ENCODE assay signal across 16 cellular contexts in genomic region chr16:3085868-3086595, GRCh38. TPM values are rescaled to one million over a fixed set of nuclear protein-coding genes. Genes with fewer than 3 reads are reported as not detected.
DNase-seq lines count a peak whose midpoint lies in the region; ATAC-seq and TF ChIP-seq lines count a peak whose summit lies in the region.
"Had no signal": no experiment of that assay in that cellular context is flagged by ENCODE, and none has a peak within 500 bp of the region (broad histone marks: within the 10 kb centered on the region; RNA-seq: fewer than 3 reads in every experiment).

No MANE protein-coding gene starts in this region.

- no peaks in the 10 kb centered on the region for H3K27me3 Mint-ChIP-seq in activated CD4-positive, alpha-beta memory T cell treated with anti-CD3 and anti-CD28 coated beads for 36 hours
- H3K27me3 Mint-ChIP-seq in activated CD4-positive, alpha-beta memory T cell treated with anti-CD3 and anti-CD28 coated beads, Interleukin-2, amount 10 ng/mL, durations not matched to agents 7 days and 5 days: no peaks in the 10 kb centered on the region
- H3K27me3 Mint-ChIP-seq in T-cell (no peaks in the 10 kb centered on the region), immature natural killer cell (ENCODE audit: low read depth in 3 of 3) (no peaks in the 10 kb centered on the region)

- in situ Hi-C loops in gastrocnemius medialis (cut with MboI; ENCODE audit: low sequenced_read_pairs in 4 of 4): no loop called here

- peaks cover 0 to 4% of the 10 kb centered on the region in 2 donors for H3K4me1 ChIP-seq in gastrocnemius medialis
- H3K4me1 ChIP-seq: prostate gland had no signal

- no peak for ATAC-seq in T-cell (replicated peaks in 1 of 4)
- no peak for ATAC-seq in gastrocnemius medialis
- no peak for ATAC-seq in GM21528 (IDR thresholded peaks at IDR 0.05; ENCODE audit: low FRiP score, unreplicated experiment)

- H3K9me3 Mint-ChIP-seq in activated CD4-positive, alpha-beta memory T cell treated with anti-CD3 and anti-CD28 coated beads for 36 hours: peaks cover 3% of the 10 kb centered on the region
- H3K9me3 Mint-ChIP-seq in activated CD4-positive, alpha-beta memory T cell treated with anti-CD3 and anti-CD28 coated beads, Interleukin-2, amount 10 ng/mL, durations not matched to agents 7 days and 5 days: peaks cover 2% of the 10 kb centered on the region
- H3K9me3 Mint-ChIP-seq in T-cell: no peaks in the 10 kb centered on the region
- no peaks in the 10 kb centered on the region for H3K9me3 Mint-ChIP-seq in immature natural killer cell

- no peak for TF ChIP-seq POLR2A in gastrocnemius medialis (IDR thresholded peaks at IDR 0.05)

- no peak for DNase-seq in activated CD4-positive, alpha-beta memory T cell treated with anti-CD3 and anti-CD28 coated beads for 36 hours
- DNase-seq in activated CD4-positive, alpha-beta memory T cell treated with anti-CD3 and anti-CD28 coated beads, Interleukin-2, amount 10 ng/mL, durations not matched to agents 7 days and 5 days: no peak
- DNase-seq in T-cell: no peak
- no peak for DNase-seq in immature natural killer cell
- DNase-seq in gastrocnemius medialis: no peak
- no peak for DNase-seq in NCI-H345 (lab: John Stamatoyannopoulos, UW)
- DNase-seq in islet precursor cell: no peak
- DNase-seq: activated CD4-positive, CD25-positive, alpha-beta regulatory T cell treated with anti-CD3 and anti-CD28 coated beads, Interleukin-2, amount 50 U/mL, for 72 hours; midbrain; NCI-H187 treated with DMSO at 0.1 percent for 48 hours; NCI-H524; stimulated activated CD4-positive, alpha-beta T cell treated with anti-CD3 and anti-CD28 coated beads, Interleukin-4, amount 100 ng/mL, for 1 hour had no signal

- peak overlapping the region; percentile 39 to 71 (median 68) for H3K27ac ChIP-seq in gastrocnemius medialis
- H3K27ac ChIP-seq: prostate gland had no signal

- H3K4me3 ChIP-seq in gastrocnemius medialis: peak overlapping the region in 3 of 4 donors; percentile 18 to 44 (median 28)
- H3K4me3 ChIP-seq: prostate gland had no signal

- H3K4me3 Mint-ChIP-seq in activated CD4-positive, alpha-beta memory T cell treated with anti-CD3 and anti-CD28 coated beads for 36 hours: no peak overlapping the region
- H3K4me3 Mint-ChIP-seq in activated CD4-positive, alpha-beta memory T cell treated with anti-CD3 and anti-CD28 coated beads, Interleukin-2, amount 10 ng/mL, durations not matched to agents 7 days and 5 days: no peak overlapping the region
- peak overlapping the region; percentile 65 to 67 (median 66) for H3K4me3 Mint-ChIP-seq in T-cell
- peak overlapping the region; percentile 67 to 87 (median 75) for H3K4me3 Mint-ChIP-seq in immature natural killer cell

- intact Hi-C loops in activated CD4-positive, alpha-beta memory T cell treated with anti-CD3 and anti-CD28 coated beads for 36 hours (cut with micrococcal nuclease): no loop called here
- intact Hi-C loops in gastrocnemius medialis (cut with DNase I; ENCODE audit: low total_unique reads): no loop called here

- H3K4me1 Mint-ChIP-seq in activated CD4-positive, alpha-beta memory T cell treated with anti-CD3 and anti-CD28 coated beads for 36 hours (ENCODE audit: low read depth): peaks cover 43% of the 10 kb centered on the region
- H3K4me1 Mint-ChIP-seq in activated CD4-positive, alpha-beta memory T cell treated with anti-CD3 and anti-CD28 coated beads, Interleukin-2, amount 10 ng/mL, durations not matched to agents 7 days and 5 days: peaks cover 42% of the 10 kb centered on the region
- peaks cover 37 to 62% (median 58%) of the 10 kb centered on the region in 3 donors for H3K4me1 Mint-ChIP-seq in T-cell
- H3K4me1 Mint-ChIP-seq in immature natural killer cell: peaks cover 60 to 66% of the 10 kb centered on the region in 2 donors

- H3K27me3 ChIP-seq in gastrocnemius medialis: no peaks in the 10 kb centered on the region

- no peaks in the 10 kb centered on the region for H3K36me3 ChIP-seq in gastrocnemius medialis
- H3K36me3 ChIP-seq: prostate gland had no signal

- no peak for TF ChIP-seq CTCF in gastrocnemius medialis (IDR thresholded peaks at IDR 0.05 in 4 of 5, conservative IDR thresholded peaks at IDR 0.05 in 1 of 5)

- H3K36me3 Mint-ChIP-seq in activated CD4-positive, alpha-beta memory T cell treated with anti-CD3 and anti-CD28 coated beads for 36 hours: peaks cover 5% of the 10 kb centered on the region
- H3K36me3 Mint-ChIP-seq in activated CD4-positive, alpha-beta memory T cell treated with anti-CD3 and anti-CD28 coated beads, Interleukin-2, amount 10 ng/mL, durations not matched to agents 7 days and 5 days (ENCODE audit: low read depth): peaks cover 4% of the 10 kb centered on the region
- H3K36me3 Mint-ChIP-seq in T-cell (peaks cover under 1% of the 10 kb centered on the region), immature natural killer cell (peaks cover 0 to 3% (median 0%) of the 10 kb centered on the region in 3 donors)

- CTCF ChIA-PET in activated CD4-positive, alpha-beta memory T cell treated with anti-CD3 and anti-CD28 coated beads for 36 hours (lab: Charles Lee): interaction anchor here (1.3 to 1.4 kb wide), 2 partner anchors 11 to 28 kb away, joined by 3 to 7 read pairs; no protein-coding TSS in a partner anchor
- CTCF ChIA-PET in activated CD4-positive, alpha-beta memory T cell treated with anti-CD3 and anti-CD28 coated beads, Interleukin-2, amount 10 ng/mL, durations not matched to agents 7 days and 5 days (lab: Charles Lee): interaction anchor here (1.1 to 3.8 kb wide), 3 partner anchors 10 to 44 kb away, joined by 3 to 16 read pairs (median 10); no protein-coding TSS in a partner anchor
- CTCF ChIA-PET in T-cell (lab: Charles Lee): no interaction called here

- no peaks in the 10 kb centered on the region for H3K9me3 ChIP-seq in gastrocnemius medialis
- H3K9me3 ChIP-seq: prostate gland had no signal

- POLR2A ChIA-PET in activated CD4-positive, alpha-beta memory T cell treated with anti-CD3 and anti-CD28 coated beads for 36 hours (lab: Charles Lee): interaction anchor here (1.1 kb wide), 1 partner anchor 8 kb away, joined by 3 read pairs; no protein-coding TSS in a partner anchor
- POLR2A ChIA-PET in activated CD4-positive, alpha-beta memory T cell treated with anti-CD3 and anti-CD28 coated beads, Interleukin-2, amount 10 ng/mL, durations not matched to agents 7 days and 5 days (lab: Charles Lee): interaction anchor here (1.6 to 3.5 kb wide), 3 partner anchors 9 to 20 kb away, joined by 3 to 26 read pairs (median 4); partner anchors contain the start of gene IL32
- POLR2A ChIA-PET in T-cell (lab: Charles Lee): interaction anchor here in 1 of 2 donors (1.0 kb wide), 1 partner anchor 17 kb away, joined by 4 read pairs; no protein-coding TSS in a partner anchor

- peak overlapping the region; percentile 30 for H3K27ac Mint-ChIP-seq in activated CD4-positive, alpha-beta memory T cell treated with anti-CD3 and anti-CD28 coated beads for 36 hours
- no peak overlapping the region for H3K27ac Mint-ChIP-seq in activated CD4-positive, alpha-beta memory T cell treated with anti-CD3 and anti-CD28 coated beads, Interleukin-2, amount 10 ng/mL, durations not matched to agents 7 days and 5 days
- peak overlapping the region; percentile 76 to 85 for H3K27ac Mint-ChIP-seq in T-cell
- H3K27ac Mint-ChIP-seq in immature natural killer cell: peak overlapping the region; percentile 68 to 91 (median 77)

RNA-seq across cellular contexts. Expression of gene ZSCAN10, which starts 13.1 kb away (rescaled TPM):
- under 1 TPM in 1 of 2 experiments, not detected in 1; 0.19 TPM for total RNA-seq in activated CD4-positive, alpha-beta memory T cell treated with anti-CD3 and anti-CD28 coated beads for 36 hours
- under 1 TPM in 1 of 2 experiments, not detected in 1; 0.15 TPM for total RNA-seq in activated CD4-positive, alpha-beta memory T cell treated with anti-CD3 and anti-CD28 coated beads, Interleukin-2, amount 10 ng/mL, durations not matched to agents 7 days and 5 days
- total RNA-seq in T-cell (under 1 TPM in 4 of 5 donors, not detected in 1; 0.19 to 0.64 (median 0.39) TPM), gastrocnemius medialis (not detected)
- polyA plus RNA-seq in immature natural killer cell: under 1 TPM in 1 of 3 donors, not detected in 2; 0.13 TPM
- total RNA-seq: A673, HT1080 had no signal

RNA-seq across cellular contexts. Expression of gene IL32, which starts 20.6 kb away (rescaled TPM):
- 1,000 to 10,000 TPM; 2,504 to 2,532 TPM for total RNA-seq in activated CD4-positive, alpha-beta memory T cell treated with anti-CD3 and anti-CD28 coated beads for 36 hours
- total RNA-seq in activated CD4-positive, alpha-beta memory T cell treated with anti-CD3 and anti-CD28 coated beads, Interleukin-2, amount 10 ng/mL, durations not matched to agents 7 days and 5 days: 1,000 to 10,000 TPM; 4,131 to 4,213 TPM
- total RNA-seq in T-cell: 1,000 to 10,000 TPM in 2 of 5 donors, 100 to 1,000 TPM in 3; 736 to 1,200 (median 999) TPM
- 1,000 to 10,000 TPM in 1 of 3 donors, 100 to 1,000 TPM in 2; 878 to 1,331 (median 944) TPM for polyA plus RNA-seq in immature natural killer cell
- total RNA-seq in gastrocnemius medialis: 10 to 100 TPM; 45.4 to 79.0 (median 54.6) TPM

RNA-seq across cellular contexts. Expression of gene ZNF205, which starts 26.4 kb away (rescaled TPM):
- total RNA-seq in activated CD4-positive, alpha-beta memory T cell treated with anti-CD3 and anti-CD28 coated beads for 36 hours: under 1 TPM in 1 of 2 experiments, not detected in 1; 0.21 TPM
- not detected for total RNA-seq in activated CD4-positive, alpha-beta memory T cell treated with anti-CD3 and anti-CD28 coated beads, Interleukin-2, amount 10 ng/mL, durations not matched to agents 7 days and 5 days
- under 1 TPM in 1 of 5 donors, not detected in 4; 0.38 TPM for total RNA-seq in T-cell
- polyA plus RNA-seq in immature natural killer cell: under 1 TPM in 1 of 3 donors, not detected in 2; 0.13 TPM
- 10 to 100 TPM in 1 of 4 donors, 1 to 10 TPM in 3; 4.8 to 10.8 (median 6.1) TPM for total RNA-seq in gastrocnemius medialis

RNA-seq across cellular contexts. Expression of gene MMP25, which starts 39.7 kb away (rescaled TPM):
- 1 to 10 TPM; 2.2 TPM for total RNA-seq in activated CD4-positive, alpha-beta memory T cell treated with anti-CD3 and anti-CD28 coated beads for 36 hours
- total RNA-seq in activated CD4-positive, alpha-beta memory T cell treated with anti-CD3 and anti-CD28 coated beads, Interleukin-2, amount 10 ng/mL, durations not matched to agents 7 days and 5 days: 100 to 1,000 TPM; 112 to 117 TPM
- total RNA-seq in T-cell (1 to 10 TPM; 1.6 to 9.6 (median 4.1) TPM), gastrocnemius medialis (under 1 TPM in 3 of 4 donors, not detected in 1; 0.15 to 0.75 (median 0.58) TPM)
- polyA plus RNA-seq in immature natural killer cell: 1 to 10 TPM in 1 of 3 donors, under 1 TPM in 2; 0.19 to 2.2 (median 0.73) TPM

RNA-seq across cellular contexts. Expression of gene ZNF213, which starts 48.8 kb away (rescaled TPM):
- total RNA-seq in activated CD4-positive, alpha-beta memory T cell treated with anti-CD3 and anti-CD28 coated beads for 36 hours: 1 to 10 TPM; 9.0 TPM
- total RNA-seq in activated CD4-positive, alpha-beta memory T cell treated with anti-CD3 and anti-CD28 coated beads, Interleukin-2, amount 10 ng/mL, durations not matched to agents 7 days and 5 days: 10 to 100 TPM; 10.5 to 11.6 TPM
- total RNA-seq in T-cell (10 to 100 TPM in 3 of 5 donors, 1 to 10 TPM in 2; 3.1 to 16.9 (median 12.8) TPM), gastrocnemius medialis (10 to 100 TPM in 3 of 4 donors, 1 to 10 TPM in 1; 8.9 to 18.6 (median 14.5) TPM)
- 1 to 10 TPM; 1.7 to 4.5 (median 2.4) TPM for polyA plus RNA-seq in immature natural killer cell

Comparison
In these comparisons a context has a peak if more than half of its experiments do, and no peak if none do; other contexts are left out.
1. H3K4me3 Mint-ChIP-seq: peak in T-cell (3 of 3) and immature natural killer cell (5 of 5); none in activated CD4-positive, alpha-beta memory T cell treated with anti-CD3 and anti-CD28 coated beads for 36 hours (single experiment) and activated CD4-positive, alpha-beta memory T cell treated with anti-CD3 and anti-CD28 coated beads, Interleukin-2, amount 10 ng/mL, durations not matched to agents 7 days and 5 days (single experiment).
2. RNA of gene IL32, which starts 20.6 kb away (total RNA-seq): 4,131 to 4,213 TPM in activated CD4-positive, alpha-beta memory T cell treated with anti-CD3 and anti-CD28 coated beads, Interleukin-2, amount 10 ng/mL, durations not matched to agents 7 days and 5 days, 2,504 to 2,532 TPM in activated CD4-positive, alpha-beta memory T cell treated with anti-CD3 and anti-CD28 coated beads for 36 hours and 736 to 1,200 TPM in T-cell; 45.4 to 79.0 TPM in gastrocnemius medialis; every median in the first group is over 4 times any median in the second.
3. RNA of gene ZNF205, which starts 26.4 kb away (total RNA-seq): 4.8 to 10.8 TPM in gastrocnemius medialis; 0.21 TPM in activated CD4-positive, alpha-beta memory T cell treated with anti-CD3 and anti-CD28 coated beads for 36 hours, 0.38 TPM in T-cell and not detected in activated CD4-positive, alpha-beta memory T cell treated with anti-CD3 and anti-CD28 coated beads, Interleukin-2, amount 10 ng/mL, durations not matched to agents 7 days and 5 days; every median in the first group is over 4 times any median in the second.
4. CTCF ChIA-PET loops: an anchor here in activated CD4-positive, alpha-beta memory T cell treated with anti-CD3 and anti-CD28 coated beads for 36 hours (1.3 to 1.4 kb wide) and activated CD4-positive, alpha-beta memory T cell treated with anti-CD3 and anti-CD28 coated beads, Interleukin-2, amount 10 ng/mL, durations not matched to agents 7 days and 5 days (1.1 to 3.8 kb wide); none called in T-cell.